ENCODE assay signal across 18 cellular contexts in genomic region chr3:99845999-99846398, GRCh38. TPM values are rescaled to one million over a fixed set of nuclear protein-coding genes. Genes with fewer than 3 reads are reported as not detected.
A peak's percentile ranks its signal among the peaks of the same experiment; 100 is the strongest.
DNase-seq lines count a peak whose midpoint lies in the region; ATAC-seq and TF ChIP-seq lines count a peak whose summit lies in the region.
"Had no signal": no experiment of that assay in that cellular context is flagged by ENCODE, and none has a peak within 500 bp of the region (broad histone marks: within the 10 kb centered on the region; RNA-seq: fewer than 3 reads in every experiment).

No MANE protein-coding gene starts in this region.

- TF ChIP-seq CTCF in heart left ventricle (IDR thresholded peaks at IDR 0.05) (no peak), esophagus muscularis mucosa (IDR thresholded peaks at IDR 0.05) (no peak), osteoblast (IDR thresholded peaks at IDR 0.05; ENCODE audit: extremely low read depth, low read depth, low read length) (no peak), uterus (IDR thresholded peaks at IDR 0.05) (no peak)

- no peaks in the 10 kb centered on the region for H3K9me3 Mint-ChIP-seq in activated CD8-positive, alpha-beta memory T cell treated with anti-CD3 and anti-CD28 coated beads, Interleukin-2, amount 10 ng/mL, durations not matched to agents 7 days and 5 days (ENCODE audit: low read depth)
- H3K9me3 Mint-ChIP-seq: activated T-helper 1 cell treated with anti-CD3 and anti-CD28 coated beads, Interleukin-12 subunit alpha, Interleukin-12 subunit beta, Interleukin-2, Interleukin-4 antibody, amounts not matched to agents 30 ng/mL and 10 ng/mL and 1 ng/mL, durations not matched to agents 14 hours and 24 hours and 36 hours; CD4-positive, alpha-beta memory T cell; IgD-negative memory B cell had no signal

- TF ChIP-seq POLR2A in heart left ventricle (IDR thresholded peaks at IDR 0.05) (no peak), esophagus muscularis mucosa (IDR thresholded peaks at IDR 0.05; ENCODE audit: low read depth) (no peak), uterus (IDR thresholded peaks at IDR 0.05) (no peak)

- WGBS in heart left ventricle, 4 donors, result 50 to 62% (median 55%) methylated on average over 2 of the region's 2 CpGs
- 37% methylated on average over 2 of the region's 2 CpGs for WGBS in esophagus muscularis mucosa

- H3K9me3 ChIP-seq in heart left ventricle, result peaks cover 0 to 17% (median 0%) of the 10 kb centered on the region in 12 donors
- peaks cover 0 to 6% (median 1%) of the 10 kb centered on the region in 4 donors for H3K9me3 ChIP-seq in esophagus muscularis mucosa
- no peaks in the 10 kb centered on the region for H3K9me3 ChIP-seq in osteoblast (ENCODE audit: low read depth, low read length)
- no peaks in the 10 kb centered on the region for H3K9me3 ChIP-seq in uterus

- DNase-seq in heart left ventricle (no peak), left ventricle myocardium superior (no peak), esophagus muscularis mucosa (ENCODE audit: extremely low spot score) (no peak), osteoblast (ENCODE audit: insufficient read length, low spot score, missing footprints) (no peak), uterus (no peak), SKM-1 (lab: John Stamatoyannopoulos, UW; ENCODE audit: unreplicated experiment) (no peak), anterior cingulate cortex (lab: John Stamatoyannopoulos, UW) (no peak)
- no peak for DNase-seq in activated CD8-positive, alpha-beta memory T cell treated with anti-CD3 and anti-CD28 coated beads, Interleukin-2, amount 10 ng/mL, durations not matched to agents 7 days and 5 days
- DNase-seq: activated CD4-positive, alpha-beta T cell treated with anti-CD3 and anti-CD28 coated beads, Interleukin-2, amount 50 U/mL, for 4 hours; CD4-positive, alpha-beta memory T cell; DND-41; hippocampal formation; left cardiac atrium; NK-92 treated with Interleukin-12 subunit alpha and Interleukin-12 subunit beta, amount 100 ng/mL, for 24 hours; right cardiac atrium; stimulated activated CD4-positive, alpha-beta T cell treated with anti-CD3 and anti-CD28 coated beads, Interleukin-4, amount 100 ng/mL, for 24 hours had no signal

- H3K4me1 ChIP-seq in heart left ventricle (peaks cover 12 to 65% (median 55%) of the 10 kb centered on the region in 12 donors), esophagus muscularis mucosa (peaks cover 51 to 78% (median 64%) of the 10 kb centered on the region in 4 donors), osteoblast (ENCODE audit: insufficient read depth, low read length) (peaks cover 31% of the 10 kb centered on the region), uterus (peaks cover 5 to 6% of the 10 kb centered on the region in 2 donors)

- no peaks in the 10 kb centered on the region for H4K20me1 ChIP-seq in osteoblast (ENCODE audit: insufficient read depth, low read length)

- H3K27me3 Mint-ChIP-seq in activated CD8-positive, alpha-beta memory T cell treated with anti-CD3 and anti-CD28 coated beads, Interleukin-2, amount 10 ng/mL, durations not matched to agents 7 days and 5 days, result no peaks in the 10 kb centered on the region
- H3K27me3 Mint-ChIP-seq: CD4-positive, alpha-beta memory T cell; IgD-negative memory B cell had no signal

- no peak overlapping the region for H3K4me3 Mint-ChIP-seq in activated CD8-positive, alpha-beta memory T cell treated with anti-CD3 and anti-CD28 coated beads, Interleukin-2, amount 10 ng/mL, durations not matched to agents 7 days and 5 days
- H3K4me3 Mint-ChIP-seq: activated T-helper 1 cell treated with anti-CD3 and anti-CD28 coated beads, Interleukin-12 subunit alpha, Interleukin-12 subunit beta, Interleukin-2, Interleukin-4 antibody, amounts not matched to agents 30 ng/mL and 10 ng/mL and 1 ng/mL, durations not matched to agents 14 hours and 24 hours and 36 hours; CD4-positive, alpha-beta memory T cell had no signal

- TF ChIP-seq EP300 in esophagus muscularis mucosa (IDR thresholded peaks at IDR 0.05), result no peak

- peaks cover 20% of the 10 kb centered on the region for H3K79me2 ChIP-seq in osteoblast (ENCODE audit: insufficient read depth, low read length)

- ATAC-seq in heart left ventricle (no peak), left ventricle myocardium superior (no peak)
- ATAC-seq in activated CD8-positive, alpha-beta memory T cell treated with anti-CD3 and anti-CD28 coated beads, Interleukin-2, amount 10 ng/mL, durations not matched to agents 7 days and 5 days, result no peak

- peaks cover 18% of the 10 kb centered on the region for H3K4me1 Mint-ChIP-seq in activated CD8-positive, alpha-beta memory T cell treated with anti-CD3 and anti-CD28 coated beads, Interleukin-2, amount 10 ng/mL, durations not matched to agents 7 days and 5 days

- H3K27me3 ChIP-seq in heart left ventricle (no peaks in the 10 kb centered on the region), esophagus muscularis mucosa (no peaks in the 10 kb centered on the region), osteoblast (ENCODE audit: insufficient read depth, low read length) (no peaks in the 10 kb centered on the region), uterus (no peaks in the 10 kb centered on the region)

- peaks cover 4% of the 10 kb centered on the region for H3K36me3 Mint-ChIP-seq in activated CD8-positive, alpha-beta memory T cell treated with anti-CD3 and anti-CD28 coated beads, Interleukin-2, amount 10 ng/mL, durations not matched to agents 7 days and 5 days
- H3K36me3 Mint-ChIP-seq: CD4-positive, alpha-beta memory T cell; IgD-negative memory B cell had no signal

- peak overlapping the region in 10 of 12 donors; percentile 20 to 83 (median 74) for H3K27ac ChIP-seq in heart left ventricle
- H3K27ac ChIP-seq in esophagus muscularis mucosa (replicated peaks in 1 of 4), result peak overlapping the region; percentile 78 to 85 (median 80)
- H3K27ac ChIP-seq in osteoblast (ENCODE audit: low read depth, low read length), result peak overlapping the region; percentile 78
- H3K27ac ChIP-seq in uterus, result peak overlapping the region; percentile 80 to 87

- intact Hi-C loops in heart left ventricle (cut with DNase I) (loop anchor here in 5 of 10 donors (2.0 to 10.0 kb wide), 5 partner anchors 159 to 407 kb away; no protein-coding TSS in a partner anchor), left ventricle myocardium superior (cut with micrococcal nuclease) (loop anchor here (10.0 kb wide), 1 partner anchor 209 kb away; no protein-coding TSS in a partner anchor), esophagus muscularis mucosa (cut with DNase I) (loop anchor here (10.0 kb wide), 1 partner anchor 199 kb away; no protein-coding TSS in a partner anchor), uterus (cut with DNase I; ENCODE audit: low total_unique reads) (no loop called here)

- H3K4me3 ChIP-seq in heart left ventricle, result no peak overlapping the region
- H3K4me3 ChIP-seq in esophagus muscularis mucosa, result no peak overlapping the region
- H3K4me3 ChIP-seq in osteoblast (ENCODE audit: insufficient read depth, low read length), result no peak overlapping the region
- no peak overlapping the region for H3K4me3 ChIP-seq in uterus

- CTCF ChIA-PET in activated CD8-positive, alpha-beta memory T cell treated with anti-CD3 and anti-CD28 coated beads, Interleukin-2, amount 10 ng/mL, durations not matched to agents 7 days and 5 days (lab: Charles Lee), result interaction anchor here (1.0 to 1.7 kb wide), 4 partner anchors 14 to 408 kb away, joined by 4 to 9 read pairs (median 5); no protein-coding TSS in a partner anchor

- H3K36me3 ChIP-seq in heart left ventricle (peaks cover 0 to 28% (median 15%) of the 10 kb centered on the region in 9 donors), esophagus muscularis mucosa (peaks cover 0 to 32% (median 11%) of the 10 kb centered on the region in 4 donors), osteoblast (ENCODE audit: insufficient read depth, low read length) (peaks cover 14% of the 10 kb centered on the region), uterus (no peaks in the 10 kb centered on the region)

- H2AFZ ChIP-seq in osteoblast (ENCODE audit: low read length), result no peak overlapping the region

- no peak overlapping the region for H3K27ac Mint-ChIP-seq in activated CD8-positive, alpha-beta memory T cell treated with anti-CD3 and anti-CD28 coated beads, Interleukin-2, amount 10 ng/mL, durations not matched to agents 7 days and 5 days
- H3K27ac Mint-ChIP-seq: activated T-helper 1 cell treated with anti-CD3 and anti-CD28 coated beads, Interleukin-12 subunit alpha, Interleukin-12 subunit beta, Interleukin-2, Interleukin-4 antibody, amounts not matched to agents 30 ng/mL and 10 ng/mL and 1 ng/mL, durations not matched to agents 14 hours and 24 hours and 36 hours; CD4-positive, alpha-beta memory T cell; IgD-negative memory B cell had no signal

- no peak overlapping the region for H3K4me2 ChIP-seq in osteoblast (ENCODE audit: insufficient read depth, low read length)

RNA-seq across cellular contexts. Expression of gene CMSS1, which starts 28.3 kb away (rescaled TPM):
- total RNA-seq in heart left ventricle (10 to 100 TPM; 13.5 to 48.4 (median 34.8) TPM), left ventricle myocardium superior (34.5 TPM), esophagus muscularis mucosa (10 to 100 TPM; 11.2 to 16.3 (median 14.1) TPM), osteoblast (14.7 and 15.9 TPM in 2 replicates), uterus (10 to 100 TPM in 3 of 4 donors, 1 to 10 TPM in 1; 1.8 to 41.2 (median 17.0) TPM)
- polyA plus RNA-seq in heart left ventricle, result 10 to 100 TPM; 27.2 to 40.2 TPM
- total RNA-seq in activated CD8-positive, alpha-beta memory T cell treated with anti-CD3 and anti-CD28 coated beads, Interleukin-2, amount 10 ng/mL, durations not matched to agents 7 days and 5 days, result 10 to 100 TPM; 57.2 to 57.5 TPM
